28 cellular contexts compared by ENCODE assay signal in genomic region chr12:3185260-3185870, GRCh38.
DNase-seq lines count a peak whose midpoint lies in the region; ATAC-seq, FAIRE-seq and TF ChIP-seq lines count a peak whose summit lies in the region.
"Had no signal": no experiment of that assay in that cellular context is flagged by ENCODE, and none has a peak within 500 bp of the region (broad histone marks: within the 10 kb centered on the region; RNA-seq: fewer than 3 reads in every experiment).

No MANE protein-coding gene starts in this region.

- peaks cover 9% of the 10 kb centered on the region for H3K36me3 Mint-ChIP-seq in astrocyte (ENCODE audit: low read depth, unreplicated experiment)
- H3K36me3 Mint-ChIP-seq: immature natural killer cell had no signal

- H3K9ac ChIP-seq in BLaER1 (no peak overlapping the region), astrocyte (ENCODE audit: low read length) (no peak overlapping the region)
- H3K9ac ChIP-seq: KMS-11 had no signal

- peak overlapping the region; percentile 76; the same call in 1 of the 2 replicates for H3K4me2 ChIP-seq in BLaER1
- H3K4me2 ChIP-seq in astrocyte (ENCODE audit: low read length) = peak overlapping the region; percentile 30
- H3K4me2 ChIP-seq: A549, KMS-11 had no signal

- H3K4me1 Mint-ChIP-seq in astrocyte (ENCODE audit: low read depth, unreplicated experiment) = peaks cover 25% of the 10 kb centered on the region
- H3K4me1 Mint-ChIP-seq: activated CD4-positive, alpha-beta T cell treated with anti-CD3 and anti-CD28 coated beads, Interleukin-2, amount 10 ng/mL, durations not matched to agents 7 days and 5 days; immature natural killer cell had no signal

- H3K79me2 ChIP-seq in astrocyte (ENCODE audit: insufficient read depth, low read length) = peaks cover 5% of the 10 kb centered on the region

- peak; percentile 37 for DNase-seq in astrocyte (ENCODE audit: low read depth)
- DNase-seq in cardiac septum (ENCODE audit: low spot score) = peak; percentile 84
- DNase-seq in psoas muscle = peak; percentile 36 to 72
- DNase-seq in ureter (ENCODE audit: low spot score) = no peak
- no peak for DNase-seq in cerebellar nuclear complex (lab: John Stamatoyannopoulos, UW)
- DNase-seq in nucleus accumbens (lab: John Stamatoyannopoulos, UW) = no peak
- DNase-seq: activated CD4-positive, alpha-beta T cell treated with anti-CD3 and anti-CD28 coated beads, Interleukin-2, amount 10 ng/mL, durations not matched to agents 7 days and 5 days; activated naive CD4-positive, alpha-beta T cell treated with anti-CD3 and anti-CD28 coated beads for 36 hours; BE2C; Caco-2; DMS79; effector CD4-positive, alpha-beta T cell; erythroblast; foreskin fibroblast; hippocampal formation; immature natural killer cell; NCI-H1436 treated with DMSO at 0.1 percent for 48 hours; NCI-H510A; nephron progenitor cell; stimulated activated CD8-positive, alpha-beta memory T cell treated with anti-CD3 and anti-CD28 coated beads, Interleukin-4, amount 100 ng/mL, for 48 hours; stomach; trophoblast cell; WERI-Rb-1 had no signal

- intact Hi-C loops in cardiac septum (cut with DNase I) (no loop called here), psoas muscle (cut with DNase I) (no loop called here)

- no peaks in the 10 kb centered on the region for H3K9me3 Mint-ChIP-seq in astrocyte (ENCODE audit: unreplicated experiment)
- H3K9me3 Mint-ChIP-seq: activated CD4-positive, alpha-beta T cell treated with anti-CD3 and anti-CD28 coated beads, Interleukin-2, amount 10 ng/mL, durations not matched to agents 7 days and 5 days; activated naive CD4-positive, alpha-beta T cell treated with anti-CD3 and anti-CD28 coated beads for 36 hours; immature natural killer cell; nephron progenitor cell; T-helper 2 cell treated with Interferon-gamma antibody and Interleukin-4, amounts not matched to agents 5 μg/mL and 100 μg/mL, for 36 hours had no signal

- H3K4me1 ChIP-seq in BLaER1 (peaks cover 69% of the 10 kb centered on the region), astrocyte (ENCODE audit: insufficient read depth, low read length) (peaks cover 12% of the 10 kb centered on the region), psoas muscle (peaks cover 15% of the 10 kb centered on the region)
- H3K4me1 ChIP-seq: Caco-2 had no signal

- peak overlapping the region; percentile 27 for H3K4me3 Mint-ChIP-seq in astrocyte (ENCODE audit: unreplicated experiment)
- H3K4me3 Mint-ChIP-seq: activated CD4-positive, alpha-beta T cell treated with anti-CD3 and anti-CD28 coated beads, Interleukin-2, amount 10 ng/mL, durations not matched to agents 7 days and 5 days; activated naive CD4-positive, alpha-beta T cell treated with anti-CD3 and anti-CD28 coated beads for 36 hours; immature natural killer cell; nephron progenitor cell; T-helper 2 cell treated with Interferon-gamma antibody and Interleukin-4, amounts not matched to agents 5 μg/mL and 100 μg/mL, for 36 hours had no signal

- H3K9me3 ChIP-seq in BLaER1 = no peaks in the 10 kb centered on the region
- H3K9me3 ChIP-seq in astrocyte (ENCODE audit: insufficient read depth, low read depth, low read length) = no peaks in the 10 kb centered on the region
- no peaks in the 10 kb centered on the region for H3K9me3 ChIP-seq in psoas muscle
- H3K9me3 ChIP-seq: A549, BE2C, Caco-2, stomach had no signal

- H3K27me3 Mint-ChIP-seq in astrocyte (ENCODE audit: low read depth, unreplicated experiment) = peaks cover 18% of the 10 kb centered on the region

- no peak for FAIRE-seq in astrocyte (lab: Jason Lieb, UNC)
- FAIRE-seq: A549 had no signal

- H2AFZ ChIP-seq in astrocyte (ENCODE audit: low read depth, low read length) = no peak overlapping the region

- H4K20me1 ChIP-seq in BLaER1 = peaks cover 65% of the 10 kb centered on the region
- H4K20me1 ChIP-seq in astrocyte (ENCODE audit: insufficient read depth, low read length) = peaks cover 68% of the 10 kb centered on the region

- H3K36me3 ChIP-seq in BLaER1 (no peaks in the 10 kb centered on the region), astrocyte (ENCODE audit: insufficient read depth, low read length) (no peaks in the 10 kb centered on the region), psoas muscle (ENCODE audit: insufficient read depth in 1 of 2, low read depth in 1 of 2) (no peaks in the 10 kb centered on the region)
- H3K36me3 ChIP-seq: BE2C, stomach, WERI-Rb-1 had no signal

- H3K4me3 ChIP-seq in BLaER1 = no peak overlapping the region
- no peak overlapping the region for H3K4me3 ChIP-seq in astrocyte (ENCODE audit: insufficient read depth, low read depth, low read length)
- H3K4me3 ChIP-seq in psoas muscle = no peak overlapping the region
- H3K4me3 ChIP-seq: A549, stomach had no signal

- TF ChIP-seq CTCF in astrocyte (IDR thresholded peaks at IDR 0.05; ENCODE audit: insufficient read depth, low read depth, low read length) = no peak
- no peak for TF ChIP-seq CTCF in psoas muscle (IDR thresholded peaks at IDR 0.05)

- 64 to 75% (median 70%) methylated on average over 11 of the region's 11 CpGs for WGBS in psoas muscle, 3 donors

- H3K27me3 ChIP-seq in BLaER1 (no peaks in the 10 kb centered on the region), astrocyte (ENCODE audit: insufficient read depth, low read length) (no peaks in the 10 kb centered on the region), psoas muscle (ENCODE audit: insufficient read depth in 3 of 3, low read length in 2 of 3) (no peaks in the 10 kb centered on the region)
- H3K27me3 ChIP-seq: BE2C, stomach had no signal

- H3K27ac Mint-ChIP-seq in astrocyte (ENCODE audit: unreplicated experiment) = peak overlapping the region; percentile 37
- H3K27ac Mint-ChIP-seq: activated CD4-positive, alpha-beta T cell treated with anti-CD3 and anti-CD28 coated beads, Interleukin-2, amount 10 ng/mL, durations not matched to agents 7 days and 5 days; activated naive CD4-positive, alpha-beta T cell treated with anti-CD3 and anti-CD28 coated beads for 36 hours; immature natural killer cell; nephron progenitor cell; T-helper 2 cell treated with Interferon-gamma antibody and Interleukin-4, amounts not matched to agents 5 μg/mL and 100 μg/mL, for 36 hours had no signal

- H3K27ac ChIP-seq in BLaER1 = no peak overlapping the region
- no peak overlapping the region for H3K27ac ChIP-seq in astrocyte (ENCODE audit: low read depth, low read length)
- peak overlapping the region; percentile 53 for H3K27ac ChIP-seq in psoas muscle
- H3K27ac ChIP-seq: A549, KMS-11, stomach had no signal

- ATAC-seq in psoas muscle = peak; percentile 83 to 94 (median 88)
- ATAC-seq in HG02759 (IDR thresholded peaks at IDR 0.05; ENCODE audit: unreplicated experiment) = no peak
- ATAC-seq: A549 had no signal

Comparison
In these comparisons a context has a peak if more than half of its experiments do, and no peak if none do; other contexts are left out.
1. DNase-seq: peak in astrocyte (single experiment), cardiac septum (single experiment) and psoas muscle (2 of 2); none in ureter (single experiment), cerebellar nuclear complex (0 of 2) and nucleus accumbens (0 of 56).